17 cellular contexts compared by ENCODE assay signal in the genomic region with DNA sequence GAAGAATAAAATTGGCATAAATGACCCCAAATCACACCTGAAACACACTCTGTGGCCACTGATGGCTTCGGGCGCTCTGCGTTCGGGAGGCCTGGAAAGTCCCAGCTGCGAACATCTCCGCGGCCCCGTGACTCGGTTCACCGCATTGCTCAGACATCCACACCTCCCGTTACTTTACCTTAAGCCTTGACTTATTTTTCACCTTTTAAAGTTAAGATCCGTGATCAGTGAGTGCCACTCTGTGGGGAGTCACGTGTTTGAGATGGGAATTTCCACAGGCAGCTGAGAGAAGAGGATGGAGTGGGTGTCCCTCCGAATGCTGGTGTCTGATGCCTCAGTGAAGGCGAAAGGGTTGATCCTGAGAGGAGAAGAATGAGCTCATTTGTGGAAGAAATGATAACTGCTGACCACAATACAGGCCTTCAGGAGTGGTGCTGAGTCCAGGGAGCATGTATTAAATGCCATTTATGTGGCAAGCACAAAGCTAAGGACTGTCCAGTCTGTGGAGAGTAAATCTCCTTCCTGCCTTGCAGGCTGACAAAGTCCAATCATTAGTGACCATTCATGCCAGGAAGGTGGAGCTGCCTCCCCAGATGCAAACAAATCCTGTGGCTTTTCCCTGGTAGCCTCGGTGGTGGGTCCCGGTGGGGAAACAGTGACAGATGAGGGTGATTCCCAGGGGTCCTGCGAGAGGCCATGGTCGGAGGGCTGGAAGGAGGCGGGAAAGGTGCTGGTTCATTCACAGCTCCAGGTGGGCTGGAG.
DNase-seq lines count a peak whose midpoint lies in the region; TF ChIP-seq lines count a peak whose summit lies in the region.
"Had no signal": no experiment of that assay in that cellular context is flagged by ENCODE, and none has a peak within 500 bp of the region (broad histone marks: within the 10 kb centered on the region; RNA-seq: fewer than 3 reads in every experiment).

No MANE protein-coding gene starts in this region.

- H3K4me3 Mint-ChIP-seq in activated CD4-positive, alpha-beta memory T cell treated with anti-CD3 and anti-CD28 coated beads for 36 hours, result no peak overlapping the region
- H3K4me3 Mint-ChIP-seq in activated CD4-positive, alpha-beta memory T cell treated with anti-CD3 and anti-CD28 coated beads, Interleukin-2, amount 10 ng/mL, durations not matched to agents 7 days and 5 days, result no peak overlapping the region
- H3K4me3 Mint-ChIP-seq in activated naive CD8-positive, alpha-beta T cell treated with anti-CD3 and anti-CD28 coated beads for 36 hours, result no peak overlapping the region

- no peak overlapping the region for H3K27ac Mint-ChIP-seq in activated CD4-positive, alpha-beta memory T cell treated with anti-CD3 and anti-CD28 coated beads for 36 hours
- no peak overlapping the region for H3K27ac Mint-ChIP-seq in activated CD4-positive, alpha-beta memory T cell treated with anti-CD3 and anti-CD28 coated beads, Interleukin-2, amount 10 ng/mL, durations not matched to agents 7 days and 5 days
- H3K27ac Mint-ChIP-seq in activated naive CD8-positive, alpha-beta T cell treated with anti-CD3 and anti-CD28 coated beads for 36 hours, result no peak overlapping the region

- no peak overlapping the region for H3K4me3 ChIP-seq in coronary artery
- H3K4me3 ChIP-seq: GM12878, HAP-1, K562 had no signal

- intact Hi-C loops in activated CD4-positive, alpha-beta memory T cell treated with anti-CD3 and anti-CD28 coated beads for 36 hours (cut with micrococcal nuclease), result no loop called here

- POLR2A ChIA-PET in activated CD4-positive, alpha-beta memory T cell treated with anti-CD3 and anti-CD28 coated beads for 36 hours (lab: Charles Lee), result no interaction called here
- POLR2A ChIA-PET in activated CD4-positive, alpha-beta memory T cell treated with anti-CD3 and anti-CD28 coated beads, Interleukin-2, amount 10 ng/mL, durations not matched to agents 7 days and 5 days (lab: Charles Lee), result no interaction called here

- H3K4me1 Mint-ChIP-seq in activated CD4-positive, alpha-beta memory T cell treated with anti-CD3 and anti-CD28 coated beads for 36 hours (ENCODE audit: low read depth), result peaks cover 7% of the 10 kb centered on the region
- H3K4me1 Mint-ChIP-seq in activated CD4-positive, alpha-beta memory T cell treated with anti-CD3 and anti-CD28 coated beads, Interleukin-2, amount 10 ng/mL, durations not matched to agents 7 days and 5 days, result peaks cover 4% of the 10 kb centered on the region
- H3K4me1 Mint-ChIP-seq in activated naive CD8-positive, alpha-beta T cell treated with anti-CD3 and anti-CD28 coated beads for 36 hours, result peaks cover 4% of the 10 kb centered on the region

- no peaks in the 10 kb centered on the region for H3K9me3 Mint-ChIP-seq in activated CD4-positive, alpha-beta memory T cell treated with anti-CD3 and anti-CD28 coated beads for 36 hours
- H3K9me3 Mint-ChIP-seq in activated CD4-positive, alpha-beta memory T cell treated with anti-CD3 and anti-CD28 coated beads, Interleukin-2, amount 10 ng/mL, durations not matched to agents 7 days and 5 days, result no peaks in the 10 kb centered on the region
- H3K9me3 Mint-ChIP-seq in activated naive CD8-positive, alpha-beta T cell treated with anti-CD3 and anti-CD28 coated beads for 36 hours, result no peaks in the 10 kb centered on the region

- no peaks in the 10 kb centered on the region for H3K36me3 Mint-ChIP-seq in activated CD4-positive, alpha-beta memory T cell treated with anti-CD3 and anti-CD28 coated beads for 36 hours
- no peaks in the 10 kb centered on the region for H3K36me3 Mint-ChIP-seq in activated CD4-positive, alpha-beta memory T cell treated with anti-CD3 and anti-CD28 coated beads, Interleukin-2, amount 10 ng/mL, durations not matched to agents 7 days and 5 days (ENCODE audit: low read depth)
- H3K36me3 Mint-ChIP-seq in activated naive CD8-positive, alpha-beta T cell treated with anti-CD3 and anti-CD28 coated beads for 36 hours, result no peaks in the 10 kb centered on the region

- TF ChIP-seq CTCF in coronary artery (IDR thresholded peaks at IDR 0.05), result no peak

- DNase-seq in activated CD4-positive, alpha-beta memory T cell treated with anti-CD3 and anti-CD28 coated beads for 36 hours, result peak; percentile 14
- no peak for DNase-seq in activated CD4-positive, alpha-beta memory T cell treated with anti-CD3 and anti-CD28 coated beads, Interleukin-2, amount 10 ng/mL, durations not matched to agents 7 days and 5 days
- DNase-seq in coronary artery (ENCODE audit: low spot score) (peak; percentile 63), mesenteric fat pad (ENCODE audit: low spot score) (peak; percentile 60), ureter (ENCODE audit: low spot score) (peak; percentile 32), KG1 (lab: John Stamatoyannopoulos, UW) (no peak), NCI-H1436 (lab: John Stamatoyannopoulos, UW) (no peak)
- no peak for DNase-seq in activated naive CD8-positive, alpha-beta T cell treated with anti-CD3 and anti-CD28 coated beads for 36 hours
- DNase-seq: Caco-2, DMS79, NCI-H1048, NCI-H2107, NCI-H774 had no signal

- CTCF ChIA-PET in activated CD4-positive, alpha-beta memory T cell treated with anti-CD3 and anti-CD28 coated beads for 36 hours (lab: Charles Lee), result interaction anchor here (0.7 kb wide), 1 partner anchor 16 kb away, joined by 3 read pairs; no protein-coding TSS in a partner anchor
- CTCF ChIA-PET in activated CD4-positive, alpha-beta memory T cell treated with anti-CD3 and anti-CD28 coated beads, Interleukin-2, amount 10 ng/mL, durations not matched to agents 7 days and 5 days (lab: Charles Lee), result interaction anchor here (0.9 kb wide), 1 partner anchor 88 kb away, joined by 3 read pairs; no protein-coding TSS in a partner anchor

- H3K27me3 Mint-ChIP-seq in activated CD4-positive, alpha-beta memory T cell treated with anti-CD3 and anti-CD28 coated beads for 36 hours, result peaks cover 14% of the 10 kb centered on the region
- peaks cover 42% of the 10 kb centered on the region for H3K27me3 Mint-ChIP-seq in activated CD4-positive, alpha-beta memory T cell treated with anti-CD3 and anti-CD28 coated beads, Interleukin-2, amount 10 ng/mL, durations not matched to agents 7 days and 5 days
- peaks cover 9% of the 10 kb centered on the region for H3K27me3 Mint-ChIP-seq in activated naive CD8-positive, alpha-beta T cell treated with anti-CD3 and anti-CD28 coated beads for 36 hours

- no peak overlapping the region for H3K27ac ChIP-seq in coronary artery
- H3K27ac ChIP-seq: C4-2B had no signal

Comparison
In these comparisons a context has a peak if more than half of its experiments do, and no peak if none do; other contexts are left out.
1. DNase-seq: peak in activated CD4-positive, alpha-beta memory T cell treated with anti-CD3 and anti-CD28 coated beads for 36 hours (single experiment), coronary artery (single experiment), mesenteric fat pad (single experiment) and ureter (single experiment); none in activated CD4-positive, alpha-beta memory T cell treated with anti-CD3 and anti-CD28 coated beads, Interleukin-2, amount 10 ng/mL, durations not matched to agents 7 days and 5 days (single experiment), KG1 (single experiment), NCI-H1436 (single experiment) and activated naive CD8-positive, alpha-beta T cell treated with anti-CD3 and anti-CD28 coated beads for 36 hours (single experiment).